In the genomic region with DNA sequence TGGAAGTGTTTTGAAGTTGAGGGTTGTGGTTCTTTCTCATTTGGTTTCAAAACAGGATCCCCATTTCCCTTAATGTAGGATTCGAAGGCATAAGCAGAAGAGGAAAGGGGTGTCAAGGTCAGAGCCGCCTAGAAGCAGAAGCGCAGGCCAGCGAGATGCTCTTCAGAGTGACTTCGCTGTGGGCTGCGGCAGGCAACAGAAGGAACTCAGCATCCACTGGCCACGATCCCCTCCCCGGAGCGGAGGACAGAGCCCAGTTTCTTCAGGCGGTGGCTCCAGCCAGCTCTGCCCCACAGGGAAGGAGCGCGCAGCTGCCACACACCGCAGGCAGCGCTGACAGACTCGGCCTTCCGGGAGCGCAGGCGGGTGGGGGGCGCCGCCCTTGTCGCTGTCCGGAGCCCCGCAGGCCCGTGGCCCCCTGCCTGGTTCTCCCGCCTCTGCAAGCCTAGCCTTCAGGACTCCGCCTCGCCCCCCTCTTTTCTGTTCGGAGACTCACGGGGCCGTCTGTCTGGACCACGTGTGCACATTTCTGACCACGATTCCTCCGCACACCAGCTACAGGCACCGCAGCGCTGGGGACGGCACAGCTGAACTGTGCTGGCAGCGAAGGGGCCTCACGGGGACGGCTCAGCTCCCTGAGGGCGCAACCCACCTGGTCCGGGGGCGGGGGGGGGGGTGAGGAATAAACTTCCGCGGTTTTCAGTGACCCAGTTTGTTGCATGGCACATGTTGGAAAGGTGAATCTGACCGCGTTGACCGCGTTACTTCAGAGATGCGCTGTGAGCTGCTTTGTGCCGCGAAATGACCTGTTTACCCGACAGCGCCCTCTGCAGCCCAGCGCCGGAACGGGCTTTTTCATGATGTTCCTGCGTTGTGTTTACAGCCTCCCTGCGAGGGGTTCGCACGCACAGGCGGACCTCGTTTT, we compare ENCODE assay signal across 8 cellular contexts. TPM values are rescaled to one million over a fixed set of nuclear protein-coding genes. Genes with fewer than 3 reads are reported as not detected.
DNase-seq lines count a peak whose midpoint lies in the region; ATAC-seq and TF ChIP-seq lines count a peak whose summit lies in the region.

No MANE protein-coding gene starts in this region.

- peaks cover 55% of the 10 kb centered on the region for H3K27me3 Mint-ChIP-seq in nephron progenitor cell (ENCODE audit: low read depth, poor library complexity)

- H3K4me1 ChIP-seq in fibroblast of lung (ENCODE audit: control insufficient read depth, extremely low read depth, insufficient read depth, low read length) = no peaks in the 10 kb centered on the region

- no peaks in the 10 kb centered on the region for H3K79me2 ChIP-seq in fibroblast of lung (ENCODE audit: control insufficient read depth, insufficient read depth, low read length)

- no peak overlapping the region for H3K9ac ChIP-seq in fibroblast of lung (ENCODE audit: insufficient read depth, low read length)

- H3K9me3 Mint-ChIP-seq in nephron progenitor cell = peaks cover 32% of the 10 kb centered on the region

- H4K20me1 ChIP-seq in fibroblast of lung (ENCODE audit: control insufficient read depth, extremely low read depth, insufficient read depth, low read length) = no peaks in the 10 kb centered on the region

- TF ChIP-seq CTCF in fibroblast of lung (conservative IDR thresholded peaks at IDR 0.05 in 1 of 2, IDR thresholded peaks at IDR 0.05 in 1 of 2; ENCODE audit: low read depth in 1 of 2, low read length in 2 of 2) (peak; percentile 20 to 67), nephron progenitor cell (IDR thresholded peaks at IDR 0.05) (peak; percentile 82)

- no peak overlapping the region for H3K27ac ChIP-seq in fibroblast of lung (ENCODE audit: insufficient read depth, low read length)

- no peaks in the 10 kb centered on the region for H3K27me3 ChIP-seq in fibroblast of lung (ENCODE audit: control insufficient read depth, insufficient read depth, low read length)

- H3K4me3 Mint-ChIP-seq in nephron progenitor cell = peak overlapping the region; percentile 80

- no peaks in the 10 kb centered on the region for H3K36me3 ChIP-seq in fibroblast of lung (ENCODE audit: control insufficient read depth, insufficient read depth, low read length)

- peaks cover 37% of the 10 kb centered on the region for H3K4me1 Mint-ChIP-seq in nephron progenitor cell

- DNase-seq in 8988T (peak; percentile 37), NCI-H69 (lab: John Stamatoyannopoulos, UW) (peak; percentile 75), fibroblast of lung (ENCODE audit: low read depth in 2 of 2) (peak; percentile 37 to 41), nephron progenitor cell (peak; percentile 88)
- peak; percentile 83 for DNase-seq in activated T-cell treated with anti-CD3 and anti-CD28 coated beads, Interleukin-2, amount 50 U/mL, for 1 hour
- peak; percentile 90 for DNase-seq in stimulated activated naive CD4-positive, alpha-beta T cell treated with Interleukin-2 at 50 U/mL for 16 hours (lab: John Stamatoyannopoulos, UW)

- H3K36me3 Mint-ChIP-seq in nephron progenitor cell (ENCODE audit: low read depth) = peaks cover 10% of the 10 kb centered on the region

- H2AFZ ChIP-seq in fibroblast of lung (ENCODE audit: low read length) = no peak overlapping the region

- no peak overlapping the region for H3K27ac Mint-ChIP-seq in nephron progenitor cell

- ATAC-seq in GM18517 (IDR thresholded peaks at IDR 0.05; ENCODE audit: unreplicated experiment) = peak; percentile 69
- peak; percentile 82 for ATAC-seq in HG03135 (IDR thresholded peaks at IDR 0.05; ENCODE audit: unreplicated experiment)

- peak overlapping the region; percentile 48 for H3K4me2 ChIP-seq in fibroblast of lung (ENCODE audit: extremely low read depth, insufficient read depth, low read length)

- no peaks in the 10 kb centered on the region for H3K9me3 ChIP-seq in fibroblast of lung (ENCODE audit: control insufficient read depth, insufficient read depth, low read depth, low read length)

- peak overlapping the region in 2 of 4 experiments; percentile 17 to 39 for H3K4me3 ChIP-seq in fibroblast of lung (replicated peaks in 1 of 4; ENCODE audit: control extremely low read depth in 1 of 4, insufficient read depth in 1 of 4, low read depth in 3 of 4, low read length in 4 of 4)

RNA-seq across cellular contexts. Expression of gene TTLL2, which starts 26.1 kb away (rescaled TPM):
- total RNA-seq in fibroblast of lung = not detected in 2 replicates
- not detected in 2 replicates for polyA plus RNA-seq in fibroblast of lung
- polyA plus RNA-seq in fibroblast of lung (2012) = not detected in 2 replicates
- not detected in 2 replicates for polyA minus RNA-seq in fibroblast of lung (ENCODE audit: low replicate concordance)

RNA-seq across cellular contexts. Expression of gene UNC93A, which starts 59.9 kb away (rescaled TPM):
- total RNA-seq in fibroblast of lung = not detected in 2 replicates
- not detected in 2 replicates for polyA plus RNA-seq in fibroblast of lung
- polyA plus RNA-seq in fibroblast of lung (2012) = not detected in 2 replicates
- polyA minus RNA-seq in fibroblast of lung (ENCODE audit: low replicate concordance) = not detected in 2 replicates

Comparison
In these comparisons a context has a peak if more than half of its experiments do, and no peak if none do; other contexts are left out.
1. DNase-seq: peak in every context shown above with its lines; median percentile 90 in stimulated activated naive CD4-positive, alpha-beta T cell treated with Interleukin-2 at 50 U/mL for 16 hours; 88 in nephron progenitor cell; 83 in activated T-cell treated with anti-CD3 and anti-CD28 coated beads, Interleukin-2, amount 50 U/mL, for 1 hour; 75 in NCI-H69; 39 in fibroblast of lung; 37 in 8988T.